ENCODE assay signal across 15 cellular contexts in genomic region chr2:46032996-46033395, GRCh38.
DNase-seq lines count a peak whose midpoint lies in the region; ATAC-seq, FAIRE-seq and TF ChIP-seq lines count a peak whose summit lies in the region.
"Had no signal": no experiment of that assay in that cellular context is flagged by ENCODE, and none has a peak within 500 bp of the region (broad histone marks: within the 10 kb centered on the region; RNA-seq: fewer than 3 reads in every experiment).

No MANE protein-coding gene starts in this region.

- peak overlapping the region in 1 of 2 donors; percentile 77 for H3K27ac Mint-ChIP-seq in stimulated activated naive CD8-positive, alpha-beta T cell treated with anti-CD3 and anti-CD28 coated beads, Interleukin-15, amount 100 ng/mL, for 72 hours
- H3K27ac Mint-ChIP-seq: activated B cell treated with CpG ODN at 0.5 μM for 24 hours had no signal

- no peak for TF ChIP-seq POLR2A in sigmoid colon (IDR thresholded peaks at IDR 0.05)

- H3K4me1 Mint-ChIP-seq in stimulated activated naive CD8-positive, alpha-beta T cell treated with anti-CD3 and anti-CD28 coated beads, Interleukin-15, amount 100 ng/mL, for 72 hours: peaks cover 4% of the 10 kb centered on the region
- H3K4me1 Mint-ChIP-seq: activated B cell treated with CpG ODN at 0.5 μM for 24 hours had no signal

- H3K4me3 ChIP-seq in sigmoid colon: no peak overlapping the region
- H3K4me3 ChIP-seq: colonic mucosa, ovary had no signal

- H3K9me3 Mint-ChIP-seq in stimulated activated naive CD8-positive, alpha-beta T cell treated with anti-CD3 and anti-CD28 coated beads, Interleukin-15, amount 100 ng/mL, for 72 hours: no peaks in the 10 kb centered on the region
- H3K9me3 Mint-ChIP-seq: activated B cell treated with CpG ODN at 0.5 μM for 24 hours had no signal

- H3K4me3 Mint-ChIP-seq in stimulated activated naive CD8-positive, alpha-beta T cell treated with anti-CD3 and anti-CD28 coated beads, Interleukin-15, amount 100 ng/mL, for 72 hours: no peak overlapping the region
- H3K4me3 Mint-ChIP-seq: activated B cell treated with CpG ODN at 0.5 μM for 24 hours had no signal

- no peaks in the 10 kb centered on the region for H3K36me3 ChIP-seq in sigmoid colon
- H3K36me3 ChIP-seq: colonic mucosa, ovary had no signal

- H3K27me3 ChIP-seq in sigmoid colon: no peaks in the 10 kb centered on the region
- H3K27me3 ChIP-seq: colonic mucosa, ovary had no signal

- peak; percentile 33 to 37 (median 35) for DNase-seq in stimulated activated CD4-positive, alpha-beta T cell treated with anti-CD3 and anti-CD28 coated beads, Interleukin-12 subunit alpha, Interleukin-12 subunit beta, amount 100 ng/mL, for 48 hours (ENCODE audit: low read depth in 2 of 3, low spot score in 1 of 3)
- no peak for DNase-seq in stimulated activated CD4-positive, alpha-beta T cell treated with anti-CD3 and anti-CD28 coated beads, Interleukin-4, amount 100 ng/mL, for 1 hour
- peak; percentile 18 for DNase-seq in RCC 7860 (ENCODE audit: low spot score)
- DNase-seq in epithelial cell of prostate (ENCODE audit: low read depth, low spot score): peak; percentile 88
- peak in 1 of 2 donors; percentile 74 for DNase-seq in stimulated activated naive CD8-positive, alpha-beta T cell treated with anti-CD3 and anti-CD28 coated beads, Interleukin-15, amount 100 ng/mL, for 72 hours
- DNase-seq in sigmoid colon: no peak
- DNase-seq in HTR-8/SVneo (ENCODE audit: insufficient read length, low spot score): no peak
- DNase-seq: activated B cell treated with CpG ODN at 0.5 μM for 24 hours, colonic mucosa, DMS79, H7, NCI-H1092, ovary had no signal

- H3K27me3 Mint-ChIP-seq in stimulated activated naive CD8-positive, alpha-beta T cell treated with anti-CD3 and anti-CD28 coated beads, Interleukin-15, amount 100 ng/mL, for 72 hours: no peaks in the 10 kb centered on the region
- H3K27me3 Mint-ChIP-seq: activated B cell treated with CpG ODN at 0.5 μM for 24 hours had no signal

- no peak for FAIRE-seq in RCC 7860 (lab: Jason Lieb, UNC)
- FAIRE-seq in HTR-8/SVneo (lab: Jason Lieb, UNC): no peak
- FAIRE-seq: GM12892 had no signal

- H3K4me1 ChIP-seq in sigmoid colon: peaks cover 0 to 33% (median 22%) of the 10 kb centered on the region in 4 donors

- H3K9me3 ChIP-seq in sigmoid colon: no peaks in the 10 kb centered on the region
- H3K9me3 ChIP-seq: colonic mucosa, ovary had no signal

- H3K27ac ChIP-seq in epithelial cell of prostate (peak overlapping the region; percentile 54), sigmoid colon (no peak overlapping the region)
- H3K27ac ChIP-seq: colonic mucosa, ovary had no signal

- no peak for TF ChIP-seq CTCF in sigmoid colon (IDR thresholded peaks at IDR 0.05)

- TF ChIP-seq EP300 in sigmoid colon (IDR thresholded peaks at IDR 0.05): no peak

- peak; percentile 97 for ATAC-seq in stimulated activated naive CD8-positive, alpha-beta T cell treated with anti-CD3 and anti-CD28 coated beads, Interleukin-15, amount 100 ng/mL, for 72 hours
- no peak for ATAC-seq in HG02678 (IDR thresholded peaks at IDR 0.05; ENCODE audit: unreplicated experiment)

- intact Hi-C loops in sigmoid colon (cut with DNase I): no loop called here

- 87 to 91% methylated on average over 5 of the region's 5 CpGs for WGBS in sigmoid colon, 2 donors

Comparison
In these comparisons a context has a peak if more than half of its experiments do, and no peak if none do; other contexts are left out.
1. DNase-seq: peak in stimulated activated CD4-positive, alpha-beta T cell treated with anti-CD3 and anti-CD28 coated beads, Interleukin-12 subunit alpha, Interleukin-12 subunit beta, amount 100 ng/mL, for 48 hours (3 of 3), RCC 7860 (single experiment) and epithelial cell of prostate (single experiment); none in stimulated activated CD4-positive, alpha-beta T cell treated with anti-CD3 and anti-CD28 coated beads, Interleukin-4, amount 100 ng/mL, for 1 hour (single experiment), sigmoid colon (single experiment) and HTR-8/SVneo (single experiment).